ENCODE assay signal across 10 cellular contexts in the genomic region with DNA sequence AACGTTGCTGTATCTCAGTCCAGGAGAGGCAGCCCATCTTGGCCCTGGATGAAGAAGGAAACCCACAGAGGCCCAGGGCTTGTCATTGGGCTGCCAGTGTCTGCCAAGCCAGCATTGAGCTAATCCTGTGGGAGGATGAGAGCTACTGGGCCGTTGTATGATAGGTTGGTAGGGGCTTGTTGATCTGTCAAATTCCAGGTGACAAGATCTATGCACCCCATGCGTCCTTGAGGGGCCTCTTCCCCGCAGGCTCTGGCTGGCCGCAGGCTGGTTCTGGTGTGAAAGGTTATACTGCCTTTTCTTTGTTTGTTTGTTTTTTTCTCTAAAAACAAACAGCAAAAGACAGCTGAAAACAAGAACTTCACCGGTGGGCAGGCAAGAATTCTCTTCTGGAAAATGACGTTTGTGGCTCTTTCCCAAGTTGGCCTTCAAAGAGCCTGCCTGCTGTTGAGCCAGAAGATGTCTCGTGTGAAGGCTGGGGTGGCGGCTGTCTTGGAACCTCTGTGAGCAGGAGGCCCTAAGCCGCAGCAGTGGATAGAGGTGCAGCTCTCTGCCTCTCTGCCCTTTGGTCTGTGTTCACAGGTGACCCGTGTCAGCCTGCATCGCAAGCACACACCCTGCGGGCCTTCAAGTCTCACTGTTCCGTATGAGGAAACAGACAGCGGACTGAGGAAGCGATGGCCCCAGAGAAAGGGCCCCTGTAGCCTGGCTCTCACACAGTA. TPM values are rescaled to one million over a fixed set of nuclear protein-coding genes. Genes with fewer than 3 reads are reported as not detected.
DNase-seq lines count a peak whose midpoint lies in the region; ATAC-seq, FAIRE-seq and TF ChIP-seq lines count a peak whose summit lies in the region.
"Had no signal": no experiment of that assay in that cellular context is flagged by ENCODE, and none has a peak within 500 bp of the region (broad histone marks: within the 10 kb centered on the region; RNA-seq: fewer than 3 reads in every experiment).

No MANE protein-coding gene starts in this region.

- no peak for TF ChIP-seq CTCF in brain microvascular endothelial cell (IDR thresholded peaks at IDR 0.05; ENCODE audit: low read depth, low read length, missing control alignments)
- TF ChIP-seq CTCF in H9 (conservative IDR thresholded peaks at IDR 0.05) = no peak

- H3K4me3 ChIP-seq in HUES6 (ENCODE audit: low read depth, low read length) (no peak overlapping the region), brain microvascular endothelial cell (ENCODE audit: low read depth, low read length) (no peak overlapping the region), small intestine (ENCODE audit: low read depth in 1 of 2, low read length in 2 of 2) (no peak overlapping the region)
- H3K4me3 ChIP-seq in effector memory CD4-positive, alpha-beta T cell (ENCODE audit: insufficient read depth, low read depth, low read length, poor library complexity, severe bottlenecking) = no peak overlapping the region

- no peak overlapping the region for H2AFZ ChIP-seq in H9 (ENCODE audit: low read length)

- no peak for FAIRE-seq in small intestine (lab: Jason Lieb, UNC)

- H3K36me3 ChIP-seq in HUES6 (ENCODE audit: control insufficient read depth, insufficient read depth, low read length) = peaks cover 35% of the 10 kb centered on the region
- H3K36me3 ChIP-seq in brain microvascular endothelial cell (replicated peaks) = peaks cover 31% of the 10 kb centered on the region
- H3K36me3 ChIP-seq in small intestine (ENCODE audit: control insufficient read depth in 2 of 2, insufficient read depth in 2 of 2, low read length in 2 of 2) = peaks cover 9 to 12% of the 10 kb centered on the region in 2 donors
- peaks cover 48% of the 10 kb centered on the region for H3K36me3 ChIP-seq in effector memory CD4-positive, alpha-beta T cell (ENCODE audit: control insufficient read depth, insufficient read depth, low read length)

- no peak overlapping the region for H3K4me3 Mint-ChIP-seq in H9
- H3K4me3 Mint-ChIP-seq: brain had no signal

- no peaks in the 10 kb centered on the region for H3K27me3 Mint-ChIP-seq in H9 (ENCODE audit: low read depth)
- H3K27me3 Mint-ChIP-seq: brain had no signal

- ATAC-seq in left colon (peak; percentile 98), HG03342 (IDR thresholded peaks at IDR 0.05; ENCODE audit: unreplicated experiment) (no peak)

- H4K8ac ChIP-seq in H9 (replicated peaks; ENCODE audit: insufficient read length, low read depth, low read length) = no peak overlapping the region

- H3K4me1 Mint-ChIP-seq in H9 = peaks cover 14 to 20% of the 10 kb centered on the region in 2 experiments

- no peak overlapping the region for H2AK5ac ChIP-seq in H9 (ENCODE audit: insufficient read length, low read length)

- H2BK15ac ChIP-seq in H9 (ENCODE audit: low read depth, low read length) = no peak overlapping the region

- no peaks in the 10 kb centered on the region for H3K79me1 ChIP-seq in H9 (ENCODE audit: insufficient read depth, low read depth, low read length, poor library complexity, severe bottlenecking)

- H3K4me2 ChIP-seq in H9 (ENCODE audit: insufficient read depth, insufficient read length, low read length) = no peak overlapping the region

- no peak overlapping the region for H4K5ac ChIP-seq in H9 (ENCODE audit: insufficient read length, low read depth, low read length)

- no peak overlapping the region for H3K56ac ChIP-seq in H9 (ENCODE audit: insufficient read length, low read depth, low read length)

- H4K20me1 ChIP-seq in H9 (ENCODE audit: control insufficient read depth, insufficient read depth, insufficient read length) = no peaks in the 10 kb centered on the region

- no peaks in the 10 kb centered on the region for H3K23me2 ChIP-seq in H9 (ENCODE audit: insufficient read length, low read depth, low read length, poor library complexity, severe bottlenecking)

- H3K36me3 Mint-ChIP-seq in H9 (ENCODE audit: insufficient read depth in 1 of 3, low read depth in 3 of 3) = peaks cover 0 to 31% (median 17%) of the 10 kb centered on the region in 3 experiments; a peak in 5 of 7 replicates

- H3K9me3 ChIP-seq in HUES6 (ENCODE audit: control insufficient read depth, insufficient read depth, low read depth, low read length) (no peaks in the 10 kb centered on the region), small intestine (ENCODE audit: control insufficient read depth, low read depth) (no peaks in the 10 kb centered on the region), H9 (ENCODE audit: control insufficient read depth, low read depth, low read length) (no peaks in the 10 kb centered on the region)
- H3K9me3 ChIP-seq in effector memory CD4-positive, alpha-beta T cell (ENCODE audit: control insufficient read depth, low read length) = no peaks in the 10 kb centered on the region

- H3K18ac ChIP-seq in H9 (ENCODE audit: insufficient read length, low read depth, low read length) = no peak overlapping the region

- H2BK5ac ChIP-seq in H9 (ENCODE audit: insufficient read length, low read length) = no peak overlapping the region

- in situ Hi-C loops in brain microvascular endothelial cell (cut with HindIII; ENCODE audit: low pct_ligation_motif_present, low sequenced_read_pairs) = no loop called here

- no peak overlapping the region for H3T11ph ChIP-seq in H9 (ENCODE audit: low read length)

- H3K9ac ChIP-seq in HUES6 (ENCODE audit: low read length) (no peak overlapping the region), H9 (ENCODE audit: extremely low read depth, insufficient read length, low read length) (no peak overlapping the region)

- peaks cover 31% of the 10 kb centered on the region for H3K4me1 ChIP-seq in HUES6 (ENCODE audit: control insufficient read depth, insufficient read depth, low read length)
- H3K4me1 ChIP-seq in small intestine (ENCODE audit: control insufficient read depth in 2 of 2, insufficient read depth in 1 of 2, low read depth in 1 of 2, low read length in 1 of 2) = peaks cover 0 to 6% of the 10 kb centered on the region in 2 donors
- H3K4me1 ChIP-seq in effector memory CD4-positive, alpha-beta T cell (ENCODE audit: control insufficient read depth, insufficient read depth, low read length, poor library complexity, severe bottlenecking) = no peaks in the 10 kb centered on the region
- peaks cover 6% of the 10 kb centered on the region for H3K4me1 ChIP-seq in H9 (ENCODE audit: insufficient read depth, low read length)

- no peak overlapping the region; a peak in 1 of 7 replicates for H3K27ac Mint-ChIP-seq in H9

- H2BK12ac ChIP-seq in H9 (ENCODE audit: insufficient read length, low read depth, low read length) = no peak overlapping the region

- H3K4ac ChIP-seq in H9 (ENCODE audit: low read depth, low read length) = no peak overlapping the region

- H3K27ac ChIP-seq in HUES6 (ENCODE audit: low read depth, low read length) = 0 out of 2 replicates have a peak overlapping the region, but pooled peaks have one; percentile 6
- H3K27ac ChIP-seq in brain microvascular endothelial cell = peak overlapping the region; percentile 96
- H3K27ac ChIP-seq in small intestine (ENCODE audit: low read depth in 1 of 2, low read length in 1 of 2) = peak overlapping the region; percentile 64 to 76
- H3K27ac ChIP-seq in effector memory CD4-positive, alpha-beta T cell (ENCODE audit: insufficient read depth, low read length, poor library complexity, severe bottlenecking) = no peak overlapping the region
- H3K27ac ChIP-seq in H9 (ENCODE audit: insufficient read length, low read depth, low read length) = no peak overlapping the region

- H2BK20ac ChIP-seq in H9 (ENCODE audit: low read depth, low read length, poor library complexity, severe bottlenecking) = no peak overlapping the region

- intact Hi-C loops in left colon (cut with DNase I, micrococcal nuclease) = no loop called here

- H3K9me3 Mint-ChIP-seq in H9 = no peaks in the 10 kb centered on the region
- H3K9me3 Mint-ChIP-seq: brain had no signal

- H2BK120ac ChIP-seq in H9 (ENCODE audit: low read depth, low read length, poor library complexity, severe bottlenecking) = no peak overlapping the region

- H3K27me3 ChIP-seq in HUES6 (ENCODE audit: control insufficient read depth, insufficient read depth, low read length) (no peaks in the 10 kb centered on the region), brain microvascular endothelial cell (replicated peaks) (no peaks in the 10 kb centered on the region), small intestine (ENCODE audit: control insufficient read depth in 2 of 2, insufficient read depth in 2 of 2, low read length in 2 of 2) (no peaks in the 10 kb centered on the region), H9 (ENCODE audit: insufficient read depth, low read length) (no peaks in the 10 kb centered on the region)
- H3K27me3 ChIP-seq in effector memory CD4-positive, alpha-beta T cell (replicated peaks; ENCODE audit: control insufficient read depth, insufficient read depth, low read length, poor library complexity, severe bottlenecking) = no peaks in the 10 kb centered on the region

- no peak overlapping the region for H4K91ac ChIP-seq in H9 (ENCODE audit: insufficient read length, low read depth, low read length)

- peak; percentile 39 for DNase-seq in brain microvascular endothelial cell
- DNase-seq in left colon = peak; percentile 56 to 63
- peak; percentile 96 for DNase-seq in small intestine
- DNase-seq in NCI-H82 (lab: John Stamatoyannopoulos, UW) = no peak
- no peak for DNase-seq in effector memory CD4-positive, alpha-beta T cell
- no peak for DNase-seq in H9
- DNase-seq: DMS79 treated with DMSO at 0.1 percent for 48 hours had no signal

- H3K23ac ChIP-seq in H9 (ENCODE audit: insufficient read length, low read depth, low read length) = no peak overlapping the region

- WGBS in small intestine, 3 donors = 25 to 58% (median 37%) methylated on average over 16 of the region's 16 CpGs
- no CpG with 5 or more reads among the region's 16 CpGs for WGBS in H9 (ENCODE audit: extremely low coverage, insufficient read length, low lambda C conversion rate)

- no peaks in the 10 kb centered on the region for H3K79me2 ChIP-seq in H9 (ENCODE audit: insufficient read depth, low read length)

- no peak overlapping the region; the same call in 1 of the 2 replicates for H3K14ac ChIP-seq in H9 (ENCODE audit: insufficient read depth, low read length)

RNA-seq across cellular contexts. Expression of gene CYP17A1, which starts 23.3 kb away (rescaled TPM):
- not detected for total RNA-seq in left colon
- 10 to 100 TPM in 1 of 3 donors, 1 to 10 TPM in 1, under 1 TPM in 1; 0.10 to 13.4 (median 3.0) TPM for polyA plus RNA-seq in small intestine
- total RNA-seq in H9 (2021) = not detected in 2 replicates

RNA-seq across cellular contexts. Expression of gene BORCS7, which starts 40.2 kb away (rescaled TPM):
- total RNA-seq in left colon (10 to 100 TPM; 21.2 to 22.3 TPM), H9 (2021) (6.5 and 7.0 TPM in 2 replicates)
- polyA plus RNA-seq in small intestine = 10 to 100 TPM; 38.9 to 49.4 (median 39.9) TPM

RNA-seq across cellular contexts. Expression of gene AS3MT, which starts 55.4 kb away (rescaled TPM):
- total RNA-seq in left colon = 1 to 10 TPM in 1 of 2 donors, under 1 TPM in 1; 0.61 to 1.2 TPM
- polyA plus RNA-seq in small intestine = 1 to 10 TPM; 1.6 to 4.2 (median 3.1) TPM
- total RNA-seq in H9 (2021) = 16.4 and 16.5 TPM in 2 replicates

Comparison
In these comparisons a context has a peak if more than half of its experiments do, and no peak if none do; other contexts are left out.
1. H3K27ac ChIP-seq: peak in HUES6 (single experiment), brain microvascular endothelial cell (single experiment) and small intestine (2 of 2); none in effector memory CD4-positive, alpha-beta T cell (single experiment) and H9 (single experiment).
2. DNase-seq: peak in brain microvascular endothelial cell (single experiment), left colon (2 of 2) and small intestine (single experiment); none in NCI-H82 (single experiment), effector memory CD4-positive, alpha-beta T cell (0 of 3) and H9 (single experiment).